In genomic region chr17:45955326-45955725, GRCh38 we compare ENCODE assay signal across 38 cellular contexts. TPM values are rescaled to one million over a fixed set of nuclear protein-coding genes. Genes with fewer than 3 reads are reported as not detected.
"Had no signal": no experiment of that assay in that cellular context is flagged by ENCODE, and none has a peak within 500 bp of the region (broad histone marks: within the 10 kb centered on the region; RNA-seq: fewer than 3 reads in every experiment).

No MANE protein-coding gene starts in this region.

- H3K9ac ChIP-seq: KMS-11 had no signal

- H3K27ac ChIP-seq: body of pancreas, breast epithelium, KMS-11, WERI-Rb-1 had no signal

- DNase-seq: activated CD4-positive, alpha-beta T cell treated with anti-CD3 and anti-CD28 coated beads for 1 hour; activated CD4-positive, alpha-beta T cell treated with anti-CD3 and anti-CD28 coated beads for 48 hours; activated CD4-positive, CD25-positive, alpha-beta regulatory T cell; activated CD8-positive, alpha-beta T cell treated with anti-CD3 and anti-CD28 coated beads for 36 hours; activated effector memory CD4-positive, alpha-beta T cell treated with anti-CD3 and anti-CD28 coated beads, Interleukin-2, amount 50 U/mL, for 16 hours; activated naive CD4-positive, alpha-beta T cell; activated naive CD4-positive, alpha-beta T cell treated with anti-CD3 and anti-CD28 coated beads, Interleukin-2, amount 50 U/mL, for 16 hours; activated naive CD8-positive, alpha-beta T cell treated with anti-CD3 and anti-CD28 coated beads for 36 hours; activated T-cell treated with anti-CD3 and anti-CD28 coated beads, Interleukin-2, amount 50 U/mL, for 1 hour; activated T-cell treated with anti-CD3 and anti-CD28 coated beads, Interleukin-2, amount 50 U/mL, for 72 hours; amniotic stem cell; body of pancreas; central memory CD4-positive, alpha-beta T cell; MM.1S; MV-4-11; NCI-H1092; NCI-H1436 treated with DMSO at 0.1 percent for 48 hours; NCI-H1694 treated with DMSO at 0.1 percent for 48 hours; NCI-H2029; NCI-H2107; NCI-H2171; NCI-H510A; NCI-H526; NCI-H748 treated with DMSO at 0.1 percent for 48 hours; NK-92 treated with Interleukin-12 subunit alpha and Interleukin-12 subunit beta, amount 100 ng/mL, for 24 hours; Right ventricle myocardium superior; SW 1271; T1000; WERI-Rb-1 had no signal

- H3K36me3 ChIP-seq: breast epithelium, WERI-Rb-1 had no signal

- H3K27me3 ChIP-seq: body of pancreas, breast epithelium had no signal

- H3K9me3 ChIP-seq: body of pancreas, breast epithelium had no signal

- ATAC-seq: activated CD8-positive, alpha-beta T cell treated with anti-CD3 and anti-CD28 coated beads for 36 hours; activated T-cell treated with anti-CD3 and anti-CD28 coated beads, Interleukin-2, amount 50 U/mL, for 72 hours; activated T-helper 17 cell treated with anti-CD3 and anti-CD28 coated beads, Interleukin-2, amount 50 U/mL, for 72 hours; body of pancreas had no signal

- H3K4me1 ChIP-seq: body of pancreas, breast epithelium had no signal

- H3K4me3 ChIP-seq: body of pancreas, breast epithelium had no signal

- H3K4me2 ChIP-seq: KMS-11 had no signal

RNA-seq across cellular contexts. Expression of gene STH, which starts 43.7 kb away (rescaled TPM):
- total RNA-seq: activated CD8-positive, alpha-beta memory T cell treated with anti-CD3 and anti-CD28 coated beads for 36 hours; activated CD8-positive, alpha-beta T cell treated with anti-CD3 and anti-CD28 coated beads for 36 hours; activated naive CD8-positive, alpha-beta T cell treated with anti-CD3 and anti-CD28 coated beads for 36 hours; activated T-cell treated with anti-CD3 and anti-CD28 coated beads, Interleukin-2, amount 50 U/mL, for 72 hours; activated T-helper 17 cell treated with anti-CD3 and anti-CD28 coated beads, Interleukin-2, amount 50 U/mL, for 72 hours; astrocyte; body of pancreas; breast epithelium; LHCN-M2; OCI-LY7; Right ventricle myocardium superior; T-helper 1 cell treated with Interleukin-12 subunit alpha and Interleukin-12 subunit beta and Interleukin-4 antibody, amounts not matched to agents 30 ng/mL and 1 ng/mL, for 36 hours; T-helper 2 cell treated with Interferon-gamma antibody and Interleukin-4, amounts not matched to agents 100 ng/mL and 5 ng/mL, for 36 hours had no signal
